Comparison of ENCODE assay signal across 1 cellular context in genomic region chr1:1842360-1843146, GRCh38.
A peak's percentile ranks its signal among the peaks of the same experiment; 100 is the strongest.
TF ChIP-seq lines count a peak whose summit lies in the region.

No MANE protein-coding gene starts in this region.

TF ChIP-seq in GM12878, 131 proteins besides CTCF, POLR2A, EP300 and RAD21:
- TF ChIP-seq SKIL (IDR thresholded peaks at IDR 0.05; ENCODE audit: low read depth, poor library complexity, severe bottlenecking) (peak; percentile 44), ZNF384 (IDR thresholded peaks at IDR 0.05; ENCODE audit: borderline replicate concordance, low read depth, low read length) (0 out of 2 replicates have a peak, but pooled peaks have one; percentile 16), RAD51 (IDR thresholded peaks at IDR 0.05) (no peak), TCF7 (IDR thresholded peaks at IDR 0.05; ENCODE audit: borderline replicate concordance) (no peak), SMAD1 (IDR thresholded peaks at IDR 0.05; ENCODE audit: low read depth, partially characterized antibody) (peak; percentile 95), FOS (IDR thresholded peaks at IDR 0.05; ENCODE audit: borderline replicate concordance, extremely low read depth, insufficient read length) (no peak), TCF3 (IDR thresholded peaks at IDR 0.05; ENCODE audit: borderline replicate concordance, insufficient read depth, low read depth, low read length) (0 out of 2 replicates have a peak, but pooled peaks have one; percentile 13), YBX1 (IDR thresholded peaks at IDR 0.05) (no peak), NFYA (IDR thresholded peaks at IDR 0.05; ENCODE audit: borderline replicate concordance, low read depth, low read length) (no peak), RFX5 (IDR thresholded peaks at IDR 0.05; ENCODE audit: low read depth, low read length) (no peak), ASH2L (IDR thresholded peaks at IDR 0.05; ENCODE audit: borderline replicate concordance, low read depth) (no peak), MXI1 (IDR thresholded peaks at IDR 0.05; ENCODE audit: low read depth, low read length) (0 out of 2 replicates have a peak, but pooled peaks have one; percentile 49), CREM (IDR thresholded peaks at IDR 0.05; ENCODE audit: low read depth) (no peak), CBX3 (IDR thresholded peaks at IDR 0.05; ENCODE audit: borderline replicate concordance, low read depth) (no peak), NR2C1 (IDR thresholded peaks at IDR 0.05) (no peak), TBL1XR1 (IDR thresholded peaks at IDR 0.05; ENCODE audit: low read depth, low read length) (no peak), TCF12 (IDR thresholded peaks at IDR 0.05; ENCODE audit: low read depth, low read length) (peak; percentile 49; the same call in 1 of the 2 replicates)
